Comparison of ENCODE assay signal across 8 cellular contexts in genomic region chr21:33588485-33589335, GRCh38. TPM values are rescaled to one million over a fixed set of nuclear protein-coding genes. Genes with fewer than 3 reads are reported as not detected.
DNase-seq lines count a peak whose midpoint lies in the region; ATAC-seq and TF ChIP-seq lines count a peak whose summit lies in the region.

DONSON (minus strand) TSS chr21:33588684; CDS start chr21:33588641, 43 bp downstream.

- H3K27me3 Mint-ChIP-seq in activated T-cell treated with anti-CD3 and anti-CD28 coated beads, Interleukin-2, amount 50 U/mL, for 72 hours (ENCODE audit: low read depth): no peaks in the 10 kb centered on the region

- H3K4me3 Mint-ChIP-seq in activated T-cell treated with anti-CD3 and anti-CD28 coated beads, Interleukin-2, amount 50 U/mL, for 72 hours: peak within 1 kb of the TSS; percentile 97 to 99

- peaks cover 14% of the 10 kb centered on the region for H3K4me1 ChIP-seq in Panc1 (ENCODE audit: control insufficient read depth, insufficient read depth, low read length)
- H3K4me1 ChIP-seq in esophagus squamous epithelium: peaks cover 0 to 20% (median 0%) of the 10 kb centered on the region in 3 donors

- 0% methylated on average over 1 to 11 of the region's 78 CpGs for WGBS in esophagus squamous epithelium, 2 donors

- H3K36me3 ChIP-seq in Panc1 (ENCODE audit: control insufficient read depth, insufficient read depth, low read length): peaks cover 4% of the 10 kb centered on the region; the same call in 1 of the 2 replicates
- peaks cover 0 to 13% (median 0%) of the 10 kb centered on the region in 3 donors for H3K36me3 ChIP-seq in esophagus squamous epithelium

- POLR2A ChIA-PET in Panc1 (lab: Charles Lee): interaction anchor here (0.7 kb wide), 1 partner anchor 327 kb away, joined by 3 read pairs; the partner anchor contains the start of gene ATP5PO

- in situ Hi-C loops in KBM-7 (cut with MboI; ENCODE audit: low pct_unique_long_range_greater_than_20kb, low sequenced_read_pairs): no loop called here
- in situ Hi-C loops in Panc1 (cut with HindIII; ENCODE audit: low pct_unique_long_range_greater_than_20kb, low sequenced_read_pairs): no loop called here

- H3K9me3 Mint-ChIP-seq in activated T-cell treated with anti-CD3 and anti-CD28 coated beads, Interleukin-2, amount 50 U/mL, for 72 hours: no peaks in the 10 kb centered on the region

- peak within 1 kb of the TSS; percentile 94 for H3K27ac Mint-ChIP-seq in activated T-cell treated with anti-CD3 and anti-CD28 coated beads, Interleukin-2, amount 50 U/mL, for 72 hours

- no TSS peak for BruUV-seq in Panc1 (replicated peaks; lab: Mats Ljungman, UMichigan)

- H3K9me3 ChIP-seq in Panc1 (ENCODE audit: control insufficient read depth, insufficient read depth, low read depth, low read length): no peaks in the 10 kb centered on the region
- H3K9me3 ChIP-seq in esophagus squamous epithelium: no peaks in the 10 kb centered on the region

- no peak for TF ChIP-seq CTCF in Panc1 (IDR thresholded peaks at IDR 0.05)
- peak in 2 of 6 experiments; percentile 17 to 41 for TF ChIP-seq CTCF in esophagus squamous epithelium (IDR thresholded peaks at IDR 0.05)

- CTCF ChIA-PET in Panc1 (lab: Charles Lee): interaction anchor here (0.7 to 0.8 kb wide), 2 partner anchors 310 to 313 kb away, joined by 3 read pairs; no protein-coding TSS in a partner anchor

- H3K4me1 Mint-ChIP-seq in activated T-cell treated with anti-CD3 and anti-CD28 coated beads, Interleukin-2, amount 50 U/mL, for 72 hours (ENCODE audit: low read depth): peaks cover 36% of the 10 kb centered on the region

- H3K36me3 Mint-ChIP-seq in activated T-cell treated with anti-CD3 and anti-CD28 coated beads, Interleukin-2, amount 50 U/mL, for 72 hours (ENCODE audit: insufficient read depth in 2 of 2): peaks cover 5 to 13% of the 10 kb centered on the region in 2 donors

- peak in 3 of 4 donors; percentile 13 to 74 (median 62) for TF ChIP-seq POLR2A in esophagus squamous epithelium (IDR thresholded peaks at IDR 0.05)

- H3K27me3 ChIP-seq in Panc1 (ENCODE audit: control insufficient read depth, insufficient read depth, low read length): no peaks in the 10 kb centered on the region
- H3K27me3 ChIP-seq in esophagus squamous epithelium: no peaks in the 10 kb centered on the region

- H3K27ac ChIP-seq in Panc1 (ENCODE audit: low read length) (peak within 1 kb of the TSS; percentile 88), esophagus squamous epithelium (peak within 1 kb of the TSS; percentile 90 to 95 (median 92))

- DNase-seq in DMS79 treated with DMSO at 0.1 percent for 48 hours (lab: John Stamatoyannopoulos, UW): peak; percentile 82
- peak; percentile 79 for DNase-seq in KBM-7
- peak; percentile 38 for DNase-seq in Panc1 (ENCODE audit: low read depth, low spot score)
- DNase-seq in activated T-cell treated with anti-CD3 and anti-CD28 coated beads, Interleukin-2, amount 50 U/mL, for 72 hours: peak; percentile 91 to 95
- DNase-seq in esophagus squamous epithelium (lab: John Stamatoyannopoulos, UW): peak; percentile 17
- peak; percentile 89 for DNase-seq in myocyte (ENCODE audit: low read depth)
- peak; percentile 72 to 81 for DNase-seq in stimulated activated CD8-positive, alpha-beta memory T cell treated with anti-CD3 and anti-CD28 coated beads, Interleukin-7, amount 100 ng/mL, for 48 hours (ENCODE audit: extremely low read depth in 1 of 2, low read depth in 1 of 2)

- peak; percentile 81 for ATAC-seq in GM21717 (IDR thresholded peaks at IDR 0.05; ENCODE audit: unreplicated experiment)
- peak; percentile 96 for ATAC-seq in Panc1
- ATAC-seq in activated T-cell treated with anti-CD3 and anti-CD28 coated beads, Interleukin-2, amount 50 U/mL, for 72 hours (replicated peaks in 1 of 2): peak; percentile 97 to 98

- H3K4me3 ChIP-seq in Panc1 (ENCODE audit: low read depth in 2 of 2, low read length in 2 of 2) (peak within 1 kb of the TSS; percentile 67 to 79), esophagus squamous epithelium (peak within 1 kb of the TSS; percentile 67 to 88 (median 84))

- intact Hi-C loops in Panc1 (cut with micrococcal nuclease; ENCODE audit: unreplicated experiment): no loop called here
- intact Hi-C loops in esophagus squamous epithelium (cut with DNase I): no loop called here

RNA-seq across cellular contexts. Expression of gene DONSON, which starts in this region (rescaled TPM):
- 21.9 TPM for total RNA-seq in Panc1 (2021; ENCODE audit: unreplicated experiment)
- 11.0 TPM for polyA plus RNA-seq in Panc1 (2012; ENCODE audit: insufficient read length)
- 10 to 100 TPM; 39.7 to 46.5 TPM for total RNA-seq in activated T-cell treated with anti-CD3 and anti-CD28 coated beads, Interleukin-2, amount 50 U/mL, for 72 hours
- 10 to 100 TPM in 3 of 4 donors, 1 to 10 TPM in 1; 6.1 to 13.2 (median 11.9) TPM for total RNA-seq in esophagus squamous epithelium
- total RNA-seq in myocyte: 10.1 and 12.4 TPM in 2 replicates
- 6.7 TPM for polyA plus RNA-seq in myocyte (2012)

Comparison
In these comparisons a context has a peak if more than half of its experiments do, and no peak if none do; other contexts are left out.
1. Peak in every context shown above with its lines: DNase-seq, ATAC-seq, H3K4me3 ChIP-seq and H3K27ac ChIP-seq.
2. DNase-seq: peak in every context shown above with its lines; median percentile 93 in activated T-cell treated with anti-CD3 and anti-CD28 coated beads, Interleukin-2, amount 50 U/mL, for 72 hours; 89 in myocyte; 82 in DMS79 treated with DMSO at 0.1 percent for 48 hours; 79 in KBM-7; 76 in stimulated activated CD8-positive, alpha-beta memory T cell treated with anti-CD3 and anti-CD28 coated beads, Interleukin-7, amount 100 ng/mL, for 48 hours; 38 in Panc1; 17 in esophagus squamous epithelium.